Comparison of ENCODE assay signal across 12 cellular contexts in the genomic region with DNA sequence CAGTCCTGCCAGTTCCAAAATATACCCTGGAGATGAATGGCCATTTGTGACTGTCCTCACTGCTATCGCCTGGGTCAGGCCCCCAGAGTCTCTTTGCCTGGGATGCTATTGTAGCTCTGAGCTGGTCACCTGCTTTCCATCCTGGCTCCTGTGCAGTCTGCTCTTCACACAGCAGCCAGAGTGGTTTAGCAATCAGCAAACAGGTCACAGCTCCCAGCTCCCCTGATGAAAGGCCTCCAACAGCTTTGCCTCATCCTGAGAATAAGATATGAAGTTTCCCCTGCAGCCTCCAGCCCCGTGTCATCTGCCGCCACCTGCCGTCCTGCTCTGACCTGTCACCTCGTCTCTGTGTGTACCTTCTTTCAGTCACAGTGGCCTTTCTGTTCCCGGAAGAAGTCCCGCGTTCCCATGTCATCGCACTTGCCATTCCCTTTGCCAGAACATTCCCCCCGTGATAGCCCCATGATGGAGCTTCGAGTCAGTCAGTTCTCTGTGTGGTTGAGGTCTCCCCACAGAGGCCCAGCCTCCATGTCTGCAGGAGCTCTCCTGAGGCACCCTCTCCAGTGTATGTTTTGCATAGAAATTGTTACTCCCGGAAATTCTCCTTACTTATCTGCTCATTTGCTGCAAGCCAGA.
DNase-seq lines count a peak whose midpoint lies in the region; ATAC-seq and TF ChIP-seq lines count a peak whose summit lies in the region.
"Had no signal": no experiment of that assay in that cellular context is flagged by ENCODE, and none has a peak within 500 bp of the region (broad histone marks: within the 10 kb centered on the region; RNA-seq: fewer than 3 reads in every experiment).

No MANE protein-coding gene starts in this region.

- ATAC-seq in GM21367 (IDR thresholded peaks at IDR 0.05; ENCODE audit: unreplicated experiment): no peak
- ATAC-seq: T-cell had no signal

- H4K20me1 ChIP-seq in hepatocyte (ENCODE audit: insufficient read depth, poor library complexity, severe bottlenecking): no peaks in the 10 kb centered on the region

- WGBS in hepatocyte (ENCODE audit: low lambda C conversion rate, missing lambda C conversion rate): 71% methylated on average over 12 of the region's 12 CpGs

- no peaks in the 10 kb centered on the region for H3K36me3 ChIP-seq in hepatocyte (replicated peaks; ENCODE audit: insufficient read depth, low read depth)
- H3K36me3 ChIP-seq: esophagus squamous epithelium had no signal

- no peaks in the 10 kb centered on the region for H3K79me2 ChIP-seq in hepatocyte

- no peaks in the 10 kb centered on the region for H3K9me3 ChIP-seq in hepatocyte (ENCODE audit: low read depth)
- H3K9me3 ChIP-seq: esophagus squamous epithelium had no signal

- peak; percentile 64 for TF ChIP-seq CTCF in LNCAP (IDR thresholded peaks at IDR 0.05)
- TF ChIP-seq CTCF in hepatocyte (IDR thresholded peaks at IDR 0.05; ENCODE audit: poor library complexity): peak; percentile 35

- no peak overlapping the region for H3K27ac ChIP-seq in hepatocyte

- DNase-seq in Ammon's horn (ENCODE audit: low spot score): peak; percentile 27
- peak; percentile 67 for DNase-seq in NCI-H774 (lab: John Stamatoyannopoulos, UW)
- peak; percentile 67 for DNase-seq in hepatocyte (ENCODE audit: low spot score)
- no peak for DNase-seq in RPMI8226
- no peak for DNase-seq in ACHN
- DNase-seq in SKM-1 (lab: John Stamatoyannopoulos, UW; ENCODE audit: unreplicated experiment): no peak
- DNase-seq: activated CD8-positive, alpha-beta memory T cell treated with anti-CD3 and anti-CD28 coated beads, Interleukin-2, amount 50 U/mL, for 48 hours; esophagus squamous epithelium; kidney; T-cell had no signal

- H3K4me1 ChIP-seq in hepatocyte (ENCODE audit: insufficient read depth): peaks cover 6% of the 10 kb centered on the region

- in situ Hi-C loops in ACHN (cut with HindIII; ENCODE audit: low pct_ligation_motif_present, low pct_unique_long_range_greater_than_20kb, low sequenced_read_pairs): no loop called here

- H3K27me3 ChIP-seq in hepatocyte: no peaks in the 10 kb centered on the region
- H3K27me3 ChIP-seq: esophagus squamous epithelium had no signal

- no peak overlapping the region for H3K4me2 ChIP-seq in hepatocyte

- H3K4me3 ChIP-seq in hepatocyte: no peak overlapping the region
- H3K4me3 ChIP-seq: esophagus squamous epithelium had no signal

- H2AFZ ChIP-seq in hepatocyte: no peak overlapping the region

- no peaks in the 10 kb centered on the region for H3K9me2 ChIP-seq in hepatocyte (replicated peaks; ENCODE audit: insufficient read depth)

Comparison
In these comparisons a context has a peak if more than half of its experiments do, and no peak if none do; other contexts are left out.
1. DNase-seq: peak in Ammon's horn (single experiment), NCI-H774 (single experiment) and hepatocyte (single experiment); none in RPMI8226 (single experiment), ACHN (single experiment) and SKM-1 (single experiment).